In the genomic region with DNA sequence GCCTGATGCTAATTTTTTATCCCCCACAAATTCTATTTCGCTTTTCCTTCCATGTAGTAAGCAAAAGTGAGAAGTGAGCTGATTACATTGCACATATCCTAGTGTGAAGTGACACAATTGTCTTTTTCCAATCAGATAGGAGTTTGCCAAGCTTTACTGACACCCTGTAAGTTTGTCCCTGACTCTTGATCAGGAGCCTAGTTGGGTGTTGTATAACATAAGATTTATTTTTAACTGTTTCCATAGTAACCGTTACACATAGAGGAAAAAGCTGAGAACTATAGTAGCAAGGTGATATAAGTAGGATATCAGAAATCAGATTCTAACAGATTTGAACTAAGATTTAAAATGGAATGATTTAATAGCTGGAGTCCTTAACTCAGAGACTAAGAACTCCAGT, we compare ENCODE assay signal across 24 cellular contexts. TPM values are rescaled to one million over a fixed set of nuclear protein-coding genes. Genes with fewer than 3 reads are reported as not detected.
DNase-seq lines count a peak whose midpoint lies in the region; ATAC-seq, FAIRE-seq and TF ChIP-seq lines count a peak whose summit lies in the region.
"Had no signal": no experiment of that assay in that cellular context is flagged by ENCODE, and none has a peak within 500 bp of the region (broad histone marks: within the 10 kb centered on the region; RNA-seq: fewer than 3 reads in every experiment).

No MANE protein-coding gene starts in this region.

- peaks cover 0 to 5% (median 0%) of the 10 kb centered on the region in 3 donors for H3K4me1 ChIP-seq in pancreas
- H3K4me1 ChIP-seq: A549, BE2C had no signal

- no peak for TF ChIP-seq CTCF in pancreas (IDR thresholded peaks at IDR 0.05)

- H3K27ac ChIP-seq in pancreas: no peak overlapping the region
- H3K27ac ChIP-seq: A549; BLaER1 treated with 17β-estradiol and CSF1 and Interleukin-3, amounts not matched to agents 10 nM and 100 nM had no signal

- intact Hi-C loops in left ventricle myocardium superior (cut with micrococcal nuclease) (no loop called here), cardiac septum (cut with DNase I) (no loop called here), pancreas (cut with DNase I) (no loop called here)

- peaks cover 0 to 10% (median 0%) of the 10 kb centered on the region in 3 donors for H3K36me3 ChIP-seq in pancreas

- DNase-seq in left ventricle myocardium superior (no peak), cardiac septum (ENCODE audit: low spot score) (no peak), inferior parietal cortex (ENCODE audit: extremely low spot score) (peak; percentile 34), pancreas (no peak), C1 segment of cervical spinal cord (lab: John Stamatoyannopoulos, UW) (no peak), NCI-H187 treated with DMSO at 0.1 percent for 48 hours (lab: John Stamatoyannopoulos, UW) (no peak)
- no peak for DNase-seq in stimulated activated CD4-positive, alpha-beta T cell treated with anti-CD3 and anti-CD28 coated beads, Interleukin-2, amount 100 ng/mL, for 48 hours
- DNase-seq: 8988T; ACHN; AML-193; BE2C; Calu3; CD4-positive, alpha-beta memory T cell; COR-L47; DMS53; DMS79 treated with DMSO at 0.1 percent for 48 hours; GF-D8; H9 had no signal

- H3K9me3 ChIP-seq in pancreas: no peaks in the 10 kb centered on the region
- H3K9me3 ChIP-seq: A549, BE2C had no signal

- H3K4me3 ChIP-seq in pancreas: no peak overlapping the region
- H3K4me3 ChIP-seq: A549; BLaER1 treated with 17β-estradiol and CSF1 and Interleukin-3, amounts not matched to agents 10 nM and 100 nM; GM23338 had no signal

- no peaks in the 10 kb centered on the region for H3K27me3 ChIP-seq in pancreas
- H3K27me3 ChIP-seq: BE2C; BLaER1 treated with 17β-estradiol and CSF1 and Interleukin-3, amounts not matched to agents 10 nM and 100 nM had no signal

- 44 to 46% methylated on average over 2 of the region's 2 CpGs for WGBS in pancreas, 2 donors

- peak; percentile 67 for ATAC-seq in left ventricle myocardium superior
- peak in 3 of 4 donors; percentile 50 to 62 (median 56) for ATAC-seq in pancreas
- ATAC-seq: A549, GM23338, HCT116 had no signal

- FAIRE-seq in pancreas (lab: Jason Lieb, UNC): no peak
- FAIRE-seq: A549, GM12891, GM18507 had no signal

RNA-seq across cellular contexts. Expression of gene EXOC4, which starts 31.2 kb away (rescaled TPM):
- total RNA-seq in left ventricle myocardium superior (38.4 TPM), cardiac septum (30.8 TPM), pancreas (10 to 100 TPM; 50.7 to 81.2 (median 54.3) TPM)
- polyA plus RNA-seq in pancreas: 10 to 100 TPM; 13.4 to 14.8 TPM
